14 cellular contexts compared by ENCODE assay signal in the genomic region with DNA sequence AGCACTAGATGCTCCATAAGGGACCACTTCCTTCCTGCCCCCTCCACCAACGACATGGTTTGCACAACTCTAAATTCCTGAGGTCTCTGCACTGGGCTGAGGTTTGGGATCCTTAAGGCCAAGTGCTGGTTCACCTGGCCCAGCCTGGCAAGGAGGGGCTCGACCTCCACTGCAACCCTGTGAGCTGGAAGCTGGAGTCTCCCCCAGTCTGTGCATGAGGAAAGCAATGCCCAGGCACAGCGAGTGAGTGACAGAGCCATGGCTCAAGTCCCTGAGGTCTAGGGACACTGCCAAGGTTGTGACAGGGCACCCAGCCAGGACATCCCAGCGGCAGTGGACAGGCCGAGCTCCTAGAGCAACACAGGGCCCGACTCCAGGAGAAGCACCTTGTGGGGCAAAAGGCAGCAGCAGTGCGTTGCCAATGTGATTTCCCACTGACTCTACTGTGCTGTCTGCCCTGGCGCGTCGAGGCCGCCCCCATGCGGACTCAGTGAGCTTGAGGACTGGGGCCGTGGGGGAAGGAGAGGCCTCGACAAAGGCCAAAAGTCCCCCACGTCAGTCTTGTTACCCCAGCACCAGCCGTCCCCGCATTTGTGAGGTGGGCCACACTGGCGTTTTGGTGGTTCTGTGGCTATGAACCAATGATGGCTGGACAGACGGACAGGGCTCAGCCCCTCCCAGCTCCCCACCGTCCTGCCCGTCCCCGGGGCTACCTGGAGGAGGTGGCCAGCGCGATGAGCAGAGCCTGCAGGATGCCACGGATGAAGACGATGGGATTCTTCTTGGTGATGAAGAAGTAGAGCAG. TPM values are rescaled to one million over a fixed set of nuclear protein-coding genes. Genes with fewer than 3 reads are reported as not detected.
DNase-seq lines count a peak whose midpoint lies in the region; ATAC-seq, FAIRE-seq and TF ChIP-seq lines count a peak whose summit lies in the region.
"Had no signal": no experiment of that assay in that cellular context is flagged by ENCODE, and none has a peak within 500 bp of the region (broad histone marks: within the 10 kb centered on the region; RNA-seq: fewer than 3 reads in every experiment).

No MANE protein-coding gene starts in this region.

- H2AFZ ChIP-seq in PC-3 (ENCODE audit: low read length) = no peak overlapping the region

- CTCF ChIA-PET in PC-3 (lab: Charles Lee) = no interaction called here
- CTCF ChIA-PET in CD4-positive, alpha-beta memory T cell (lab: Charles Lee; ENCODE audit: partially characterized antibody) = no interaction called here

- H3K4me3 Mint-ChIP-seq in CD4-positive, alpha-beta memory T cell = no peak overlapping the region

- H3K36me3 ChIP-seq in PC-3 (ENCODE audit: low read depth, low read length) = no peaks in the 10 kb centered on the region
- no peaks in the 10 kb centered on the region for H3K36me3 ChIP-seq in CD4-positive, alpha-beta memory T cell (ENCODE audit: insufficient read depth, low read length)

- no peaks in the 10 kb centered on the region for H3K27me3 ChIP-seq in PC-3 (ENCODE audit: low read length)
- no peaks in the 10 kb centered on the region for H3K27me3 ChIP-seq in CD4-positive, alpha-beta memory T cell (ENCODE audit: insufficient read depth, low read length)

- peaks cover 0 to 2% (median 0%) of the 10 kb centered on the region in 8 donors for H3K9me3 Mint-ChIP-seq in CD4-positive, alpha-beta memory T cell

- H3K4me3 ChIP-seq in PC-3 (ENCODE audit: low read length) = no peak overlapping the region
- H3K4me3 ChIP-seq in CD4-positive, alpha-beta memory T cell (ENCODE audit: low read length in 2 of 2) = no peak overlapping the region

- intact Hi-C loops in PC-3 (cut with micrococcal nuclease) (no loop called here), head of caudate nucleus (cut with DNase I) (no loop called here)
- intact Hi-C loops in CD4-positive, alpha-beta memory T cell (cut with micrococcal nuclease) = no loop called here

- no peaks in the 10 kb centered on the region for H3K27me3 Mint-ChIP-seq in CD4-positive, alpha-beta memory T cell

- DNase-seq in EL (peak; percentile 59), PC-3 (peak; percentile 33), head of caudate nucleus (peak in 40 of 42 donors; percentile 13 to 74 (median 42)), nucleus accumbens (lab: John Stamatoyannopoulos, UW) (peak in 30 of 56 donors; percentile 1 to 65 (median 14)), NCI-H82 treated with DMSO at 0.1 percent for 48 hours (lab: John Stamatoyannopoulos, UW; ENCODE audit: unreplicated experiment) (no peak), GM20000 (ENCODE audit: low spot score) (no peak), HTR-8/SVneo (ENCODE audit: insufficient read length, low spot score) (no peak)
- no peak for DNase-seq in CD4-positive, alpha-beta memory T cell
- DNase-seq: activated CD4-positive, CD25-positive, alpha-beta regulatory T cell treated with anti-CD3 and anti-CD28 coated beads, Interleukin-2, amount 50 U/mL, for 72 hours; activated T-cell treated with anti-CD3 and anti-CD28 coated beads, Interleukin-2, amount 50 U/mL, for 48 hours; AML-193; mammary epithelial cell; NK-92 treated with Interleukin-12 subunit alpha and Interleukin-12 subunit beta, amount 100 ng/mL, for 24 hours had no signal

- no peaks in the 10 kb centered on the region for H3K79me2 ChIP-seq in PC-3 (ENCODE audit: low read length)

- no peak overlapping the region for H3K4me2 ChIP-seq in PC-3 (ENCODE audit: low read length)

- no peaks in the 10 kb centered on the region for H3K9me2 ChIP-seq in PC-3 (replicated peaks; ENCODE audit: low read length)

- H4K20me1 ChIP-seq in PC-3 (ENCODE audit: low read length) = no peaks in the 10 kb centered on the region

- no peaks in the 10 kb centered on the region for H3F3A ChIP-seq in PC-3 (ENCODE audit: low read length, unreplicated experiment)

- H3K9ac ChIP-seq in PC-3 (ENCODE audit: low read length) = no peak overlapping the region

- no peak for FAIRE-seq in HTR-8/SVneo (lab: Jason Lieb, UNC)

- no peak overlapping the region for H3K27ac ChIP-seq in PC-3 (ENCODE audit: low read length)
- H3K27ac ChIP-seq in CD4-positive, alpha-beta memory T cell (ENCODE audit: low read depth, low read length) = no peak overlapping the region

- H3K27ac Mint-ChIP-seq in CD4-positive, alpha-beta memory T cell = no peak overlapping the region

- POLR2A ChIA-PET in PC-3 (lab: Charles Lee; ENCODE audit: unreplicated experiment) = no interaction called here
- POLR2A ChIA-PET in CD4-positive, alpha-beta memory T cell (lab: Charles Lee; ENCODE audit: partially characterized antibody) = no interaction called here

- TF ChIP-seq CTCF in PC-3 (conservative IDR thresholded peaks at IDR 0.05; ENCODE audit: low read depth, low read length) (no peak), GM20000 (IDR thresholded peaks at IDR 0.05; ENCODE audit: extremely low read depth, missing control alignments) (no peak)

- no TSS peak for BruUV-seq in PC-3 (replicated peaks; lab: Mats Ljungman, UMichigan)

- peaks cover 5% of the 10 kb centered on the region; the same call in 1 of the 2 replicates for H3K4me1 ChIP-seq in PC-3 (ENCODE audit: insufficient read depth, low read length)
- H3K4me1 ChIP-seq in CD4-positive, alpha-beta memory T cell (ENCODE audit: insufficient read depth, low read length) = no peaks in the 10 kb centered on the region

- H3K36me3 Mint-ChIP-seq in CD4-positive, alpha-beta memory T cell = no peaks in the 10 kb centered on the region

- no peaks in the 10 kb centered on the region for H3K9me3 ChIP-seq in PC-3 (ENCODE audit: low read length)
- no peaks in the 10 kb centered on the region for H3K9me3 ChIP-seq in CD4-positive, alpha-beta memory T cell (ENCODE audit: control insufficient read depth in 1 of 2, low read length in 2 of 2)

- H3K4me1 Mint-ChIP-seq in CD4-positive, alpha-beta memory T cell = no peaks in the 10 kb centered on the region

- no peak for ATAC-seq in PC-3

RNA-seq across cellular contexts. Expression of a gene that starts 30.0 kb away (rescaled TPM):
- not detected in 2 replicates for total RNA-seq in PC-3 (2014; rRNA removed)
- not detected for total RNA-seq in CD4-positive, alpha-beta memory T cell
- not detected for polyA plus RNA-seq in CD4-positive, alpha-beta memory T cell
- total RNA-seq: mammary epithelial cell had no signal
- polyA plus RNA-seq: mammary epithelial cell had no signal

RNA-seq across cellular contexts. Expression of a gene that starts 50.4 kb away (rescaled TPM):
- 0.23 and 0.26 TPM in 2 replicates for total RNA-seq in PC-3 (2014; rRNA removed)
- total RNA-seq in CD4-positive, alpha-beta memory T cell = not detected
- not detected for polyA plus RNA-seq in CD4-positive, alpha-beta memory T cell
- total RNA-seq: mammary epithelial cell, osteocyte had no signal
- polyA plus RNA-seq: mammary epithelial cell had no signal

Comparison
In these comparisons a context has a peak if more than half of its experiments do, and no peak if none do; other contexts are left out.
1. DNase-seq: peak in EL (single experiment), PC-3 (single experiment), head of caudate nucleus (40 of 42) and nucleus accumbens (30 of 56); none in NCI-H82 treated with DMSO at 0.1 percent for 48 hours (single experiment), GM20000 (single experiment), CD4-positive, alpha-beta memory T cell (0 of 5) and HTR-8/SVneo (single experiment).